ENCODE assay signal across 1 cellular context in genomic region chr17:4350214-4350613, GRCh38.
A peak's percentile ranks its signal among the peaks of the same experiment; 100 is the strongest.
TF ChIP-seq lines count a peak whose summit lies in the region.

No MANE protein-coding gene starts in this region.

TF ChIP-seq in K562, 482 proteins besides CTCF, POLR2A, EP300 and RAD21:
- 0 out of 2 replicates have a peak, but pooled peaks have one; percentile 7 for TF ChIP-seq ZNF121 (CRISPR knock-in tag; conservative IDR thresholded peaks at IDR 0.05)
